Comparison of ENCODE assay signal across 9 cellular contexts in the genomic region with DNA sequence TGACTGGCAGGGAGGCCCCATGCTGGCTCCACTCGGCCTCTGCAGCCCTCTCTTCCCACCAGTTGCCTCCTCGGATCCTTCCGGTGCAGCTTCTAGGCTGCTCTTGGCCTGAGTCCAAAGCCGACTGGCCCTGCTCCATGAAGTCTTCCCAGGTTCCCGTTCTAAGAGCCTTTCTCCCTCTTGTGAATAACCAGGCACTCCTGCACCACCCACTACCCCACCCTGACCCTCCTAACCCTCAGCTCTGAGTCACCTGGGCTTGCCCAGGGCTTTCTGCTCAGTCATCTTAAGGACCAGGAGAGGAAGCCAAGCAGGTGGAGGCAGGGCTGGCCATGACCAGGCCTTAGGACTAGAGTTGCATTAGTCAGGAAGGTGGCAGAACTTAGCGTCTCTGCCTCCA. TPM values are rescaled to one million over a fixed set of nuclear protein-coding genes. Genes with fewer than 3 reads are reported as not detected.
DNase-seq lines count a peak whose midpoint lies in the region; ATAC-seq and TF ChIP-seq lines count a peak whose summit lies in the region.
"Had no signal": no experiment of that assay in that cellular context is flagged by ENCODE, and none has a peak within 500 bp of the region (broad histone marks: within the 10 kb centered on the region; RNA-seq: fewer than 3 reads in every experiment).

No MANE protein-coding gene starts in this region.

- no peaks in the 10 kb centered on the region for H3K27me3 Mint-ChIP-seq in MCF 10A (ENCODE audit: insufficient read depth, unreplicated experiment)
- peaks cover 0 to 6% of the 10 kb centered on the region in 2 donors for H3K27me3 Mint-ChIP-seq in T-cell

- H3K36me3 Mint-ChIP-seq in MCF 10A (ENCODE audit: insufficient read depth, unreplicated experiment), result peaks cover 5% of the 10 kb centered on the region
- no peaks in the 10 kb centered on the region for H3K36me3 Mint-ChIP-seq in activated naive CD4-positive, alpha-beta T cell treated with anti-CD3 and anti-CD28 coated beads, Interleukin-2, amount 50 U/mL, for 72 hours
- H3K36me3 Mint-ChIP-seq in T-cell, result no peaks in the 10 kb centered on the region

- intact Hi-C loops in MCF 10A (cut with micrococcal nuclease), result loop anchor here (1.0 kb wide), 2 partner anchors 27 to 34 kb away; no protein-coding TSS in a partner anchor

- peak overlapping the region; percentile 12 for H3K4me3 Mint-ChIP-seq in MCF 10A (ENCODE audit: unreplicated experiment)
- no peak overlapping the region for H3K4me3 Mint-ChIP-seq in T-cell
- H3K4me3 Mint-ChIP-seq: T-helper 1 cell treated with Interleukin-12 subunit alpha and Interleukin-12 subunit beta and Interleukin-4 antibody, amounts not matched to agents 30 μg/mL and 1 μg/mL, for 36 hours had no signal

- POLR2A ChIA-PET in MCF 10A (lab: Yijun Ruan, JAX) (interaction anchor here (0.8 to 4.0 kb wide), 16 partner anchors 10 to 104 kb away, joined by 3 to 65 read pairs (median 7); partner anchors contain the start of genes CNBP and COPG1), T-cell (lab: Charles Lee) (no interaction called here)

- H3K27ac ChIP-seq in C4-2B, result peak overlapping the region; percentile 29

- CTCF ChIA-PET in MCF 10A (lab: Yijun Ruan, JAX), result interaction anchor here (1.0 to 1.9 kb wide), 2 partner anchors 26 to 34 kb away, joined by 4 to 8 read pairs; no protein-coding TSS in a partner anchor
- CTCF ChIA-PET in T-cell (lab: Charles Lee), result no interaction called here

- TF ChIP-seq CTCF in C4-2B (conservative IDR thresholded peaks at IDR 0.05) (no peak), MCF 10A (IDR thresholded peaks at IDR 0.05; ENCODE audit: unreplicated experiment) (no peak)

- ATAC-seq in activated naive CD4-positive, alpha-beta T cell treated with anti-CD3 and anti-CD28 coated beads, Interleukin-2, amount 50 U/mL, for 72 hours, result no peak
- no peak for ATAC-seq in T-cell (replicated peaks in 1 of 4)
- no peak for ATAC-seq in GM21717 (IDR thresholded peaks at IDR 0.05; ENCODE audit: unreplicated experiment)
- ATAC-seq in HG03025 (IDR thresholded peaks at IDR 0.05; ENCODE audit: low FRiP score, unreplicated experiment), result no peak

- no peaks in the 10 kb centered on the region for H3K9me3 Mint-ChIP-seq in MCF 10A (ENCODE audit: unreplicated experiment)
- no peaks in the 10 kb centered on the region for H3K9me3 Mint-ChIP-seq in activated naive CD4-positive, alpha-beta T cell treated with anti-CD3 and anti-CD28 coated beads, Interleukin-2, amount 50 U/mL, for 72 hours
- no peaks in the 10 kb centered on the region for H3K9me3 Mint-ChIP-seq in T-cell
- H3K9me3 Mint-ChIP-seq: T-helper 1 cell treated with Interleukin-12 subunit alpha and Interleukin-12 subunit beta and Interleukin-4 antibody, amounts not matched to agents 30 μg/mL and 1 μg/mL, for 36 hours had no signal

- peak overlapping the region; percentile 63 for H3K27ac Mint-ChIP-seq in MCF 10A (ENCODE audit: low read depth, unreplicated experiment)
- H3K27ac Mint-ChIP-seq in activated naive CD4-positive, alpha-beta T cell treated with anti-CD3 and anti-CD28 coated beads, Interleukin-2, amount 50 U/mL, for 72 hours, result no peak overlapping the region
- H3K27ac Mint-ChIP-seq in T-cell, result no peak overlapping the region
- H3K27ac Mint-ChIP-seq: T-helper 1 cell treated with Interleukin-12 subunit alpha and Interleukin-12 subunit beta and Interleukin-4 antibody, amounts not matched to agents 30 μg/mL and 1 μg/mL, for 36 hours had no signal

- DNase-seq in NCI-H146 treated with DMSO at 0.1 percent for 48 hours (lab: John Stamatoyannopoulos, UW; ENCODE audit: unreplicated experiment) (peak; percentile 42), MCF 10A (ENCODE audit: unreplicated experiment) (peak; percentile 98), lung microvascular endothelial cell (ENCODE audit: low read depth in 2 of 2) (peak; percentile 45 to 74), T-cell (no peak)
- no peak for DNase-seq in activated naive CD4-positive, alpha-beta T cell treated with anti-CD3 and anti-CD28 coated beads, Interleukin-2, amount 50 U/mL, for 72 hours (ENCODE audit: low spot score in 2 of 2)

- H3K4me1 Mint-ChIP-seq in MCF 10A (ENCODE audit: insufficient read depth, unreplicated experiment) (peaks cover 12% of the 10 kb centered on the region), T-cell (no peaks in the 10 kb centered on the region)

- no TSS peak for BruUV-seq in MCF 10A (replicated peaks; lab: Mats Ljungman, UMichigan)

RNA-seq across cellular contexts. Expression of gene CNBP, which starts 28.1 kb away (rescaled TPM):
- total RNA-seq in MCF 10A (2022) (519 and 557 TPM in 2 replicates), lung microvascular endothelial cell (207 and 229 TPM in 2 replicates), T-cell (100 to 1,000 TPM; 280 to 382 (median 356) TPM)
- total RNA-seq in activated naive CD4-positive, alpha-beta T cell treated with anti-CD3 and anti-CD28 coated beads, Interleukin-2, amount 50 U/mL, for 72 hours, result 100 to 1,000 TPM; 282 to 299 TPM

RNA-seq across cellular contexts. Expression of gene COPG1, which starts 37.6 kb away (rescaled TPM):
- total RNA-seq in MCF 10A (2022) (225 and 298 TPM in 2 replicates), lung microvascular endothelial cell (159 and 221 TPM in 2 replicates), T-cell (100 to 1,000 TPM in 4 of 5 donors, 10 to 100 TPM in 1; 96.0 to 139 (median 116) TPM)
- total RNA-seq in activated naive CD4-positive, alpha-beta T cell treated with anti-CD3 and anti-CD28 coated beads, Interleukin-2, amount 50 U/mL, for 72 hours, result 100 to 1,000 TPM; 130 to 147 TPM

RNA-seq across cellular contexts. Expression of gene ISY1, which starts 50.9 kb away (rescaled TPM):
- 52.5 and 57.8 TPM in 2 replicates for total RNA-seq in MCF 10A (2022)
- 45.0 and 47.9 TPM in 2 replicates for total RNA-seq in lung microvascular endothelial cell
- 10 to 100 TPM; 69.9 to 84.0 TPM for total RNA-seq in activated naive CD4-positive, alpha-beta T cell treated with anti-CD3 and anti-CD28 coated beads, Interleukin-2, amount 50 U/mL, for 72 hours
- 10 to 100 TPM; 34.8 to 42.0 (median 35.9) TPM for total RNA-seq in T-cell

Comparison
In these comparisons a context has a peak if more than half of its experiments do, and no peak if none do; other contexts are left out.
1. DNase-seq: peak in NCI-H146 treated with DMSO at 0.1 percent for 48 hours (single experiment), MCF 10A (single experiment) and lung microvascular endothelial cell (2 of 2); none in activated naive CD4-positive, alpha-beta T cell treated with anti-CD3 and anti-CD28 coated beads, Interleukin-2, amount 50 U/mL, for 72 hours (0 of 2) and T-cell (0 of 34).